ENCODE assay signal across 1 cellular context in the genomic region with DNA sequence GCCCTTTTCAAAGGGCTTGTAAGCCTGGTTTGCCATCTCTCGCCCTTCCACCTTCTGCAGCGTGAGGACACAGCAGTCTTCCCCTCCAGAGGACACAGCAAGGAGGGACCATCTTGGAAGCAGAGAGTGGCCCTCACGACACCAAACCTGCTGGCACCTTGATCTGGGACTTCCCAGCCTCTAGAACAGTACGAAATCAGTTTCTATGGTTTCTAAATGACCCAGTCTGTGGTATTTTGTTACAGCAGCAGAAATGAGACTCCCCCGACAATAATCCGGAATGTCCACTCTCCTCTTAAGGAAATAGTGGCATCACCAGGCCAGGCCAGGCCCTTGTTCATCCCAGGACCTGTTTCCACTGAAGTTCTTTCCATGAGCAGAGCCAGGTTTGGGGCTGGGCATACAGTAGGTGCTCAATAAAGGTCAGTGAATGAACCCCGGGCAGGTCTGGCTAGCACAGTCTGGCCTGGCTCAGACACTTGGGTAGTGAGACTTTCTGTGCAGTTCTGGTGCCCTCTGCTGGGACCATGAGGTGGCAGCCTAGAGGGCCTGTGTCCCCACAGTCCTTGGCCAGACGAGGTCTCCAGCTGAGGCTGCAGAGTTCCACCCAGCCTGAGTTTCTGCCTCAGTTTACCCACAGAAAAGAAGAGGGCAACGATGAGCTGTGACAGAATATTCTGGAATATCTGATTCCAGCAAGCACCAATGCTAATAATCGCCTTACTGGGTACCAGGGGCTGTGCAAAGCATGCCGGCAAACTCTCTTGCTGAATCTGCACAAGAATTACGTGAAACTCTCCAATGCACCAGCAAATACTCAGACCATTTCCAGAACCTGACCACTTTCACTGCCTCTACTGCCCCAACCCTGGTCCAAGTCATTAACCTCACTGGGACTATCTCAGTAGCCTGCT.
TF ChIP-seq lines count a peak whose summit lies in the region.

No MANE protein-coding gene starts in this region.

TF ChIP-seq in HepG2, 621 proteins besides CTCF, POLR2A, EP300 and RAD21 (continued from another document and continues in another):
- TF ChIP-seq, protein P1, sequence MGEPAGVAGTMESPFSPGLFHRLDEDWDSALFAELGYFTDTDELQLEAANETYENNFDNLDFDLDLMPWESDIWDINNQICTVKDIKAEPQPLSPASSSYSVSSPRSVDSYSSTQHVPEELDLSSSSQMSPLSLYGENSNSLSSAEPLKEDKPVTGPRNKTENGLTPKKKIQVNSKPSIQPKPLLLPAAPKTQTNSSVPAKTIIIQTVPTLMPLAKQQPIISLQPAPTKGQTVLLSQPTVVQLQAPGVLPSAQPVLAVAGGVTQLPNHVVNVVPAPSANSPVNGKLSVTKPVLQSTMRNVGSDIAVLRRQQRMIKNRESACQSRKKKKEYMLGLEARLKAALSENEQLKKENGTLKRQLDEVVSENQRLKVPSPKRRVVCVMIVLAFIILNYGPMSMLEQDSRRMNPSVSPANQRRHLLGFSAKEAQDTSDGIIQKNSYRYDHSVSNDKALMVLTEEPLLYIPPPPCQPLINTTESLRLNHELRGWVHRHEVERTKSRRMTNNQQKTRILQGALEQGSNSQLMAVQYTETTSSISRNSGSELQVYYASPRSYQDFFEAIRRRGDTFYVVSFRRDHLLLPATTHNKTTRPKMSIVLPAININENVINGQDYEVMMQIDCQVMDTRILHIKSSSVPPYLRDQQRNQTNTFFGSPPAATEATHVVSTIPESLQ (CRISPR knock-in tag; conservative IDR thresholded peaks at IDR 0.05): no peak
- no peak for TF ChIP-seq SRSF9 (IDR thresholded peaks at IDR 0.05; ENCODE audit: borderline replicate concordance, insufficient read depth, low read depth, low read length, poor library complexity, severe bottlenecking)
- TF ChIP-seq ARID2 (CRISPR knock-in tag; IDR thresholded peaks at IDR 0.05; ENCODE audit: borderline replicate concordance): no peak
- TF ChIP-seq TARDBP (CRISPR knock-in tag; IDR thresholded peaks at IDR 0.05): 0 out of 2 replicates have a peak, but pooled peaks have one; percentile 30
- TF ChIP-seq MED1 (CRISPR knock-in tag; IDR thresholded peaks at IDR 0.05): peak; percentile 36; the same call in 1 of the 2 replicates
- no peak for TF ChIP-seq HNRNPUL1 (IDR thresholded peaks at IDR 0.05; ENCODE audit: low read depth, low read length)
- TF ChIP-seq CBX5 (CRISPR knock-in tag; IDR thresholded peaks at IDR 0.05; ENCODE audit: borderline replicate concordance): peak; percentile 59; the same call in 1 of the 2 replicates
- TF ChIP-seq KDM2A (CRISPR knock-in tag; IDR thresholded peaks at IDR 0.05; ENCODE audit: borderline replicate concordance, low read depth): peak; percentile 61; the same call in 1 of the 2 replicates
- TF ChIP-seq, protein P2, sequence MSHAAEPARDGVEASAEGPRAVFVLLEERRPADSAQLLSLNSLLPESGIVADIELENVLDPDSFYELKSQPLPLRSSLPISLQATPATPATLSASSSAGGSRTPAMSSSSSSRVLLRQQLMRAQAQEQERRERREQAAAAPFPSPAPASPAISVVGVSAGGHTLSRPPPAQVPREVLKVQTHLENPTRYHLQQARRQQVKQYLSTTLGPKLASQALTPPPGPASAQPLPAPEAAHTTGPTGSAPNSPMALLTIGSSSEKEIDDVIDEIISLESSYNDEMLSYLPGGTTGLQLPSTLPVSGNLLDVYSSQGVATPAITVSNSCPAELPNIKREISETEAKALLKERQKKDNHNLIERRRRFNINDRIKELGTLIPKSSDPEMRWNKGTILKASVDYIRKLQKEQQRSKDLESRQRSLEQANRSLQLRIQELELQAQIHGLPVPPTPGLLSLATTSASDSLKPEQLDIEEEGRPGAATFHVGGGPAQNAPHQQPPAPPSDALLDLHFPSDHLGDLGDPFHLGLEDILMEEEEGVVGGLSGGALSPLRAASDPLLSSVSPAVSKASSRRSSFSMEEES (CRISPR knock-in tag; IDR thresholded peaks at IDR 0.05): 0 out of 2 replicates have a peak, but pooled peaks have one; percentile 19
- peak; percentile 44; the same call in 1 of the 2 replicates for TF ChIP-seq SSRP1 (CRISPR knock-in tag; IDR thresholded peaks at IDR 0.05)
- TF ChIP-seq ZNF781 (CRISPR knock-in tag; IDR thresholded peaks at IDR 0.05; ENCODE audit: borderline replicate concordance, not compliant biosample characterization): no peak
- no peak for TF ChIP-seq RBM22 (optimal IDR thresholded peaks at IDR 0.05; ENCODE audit: low read length)
- peak; percentile 26 for TF ChIP-seq SKI (IDR thresholded peaks at IDR 0.05; ENCODE audit: partially characterized antibody)
- TF ChIP-seq, protein P3, sequence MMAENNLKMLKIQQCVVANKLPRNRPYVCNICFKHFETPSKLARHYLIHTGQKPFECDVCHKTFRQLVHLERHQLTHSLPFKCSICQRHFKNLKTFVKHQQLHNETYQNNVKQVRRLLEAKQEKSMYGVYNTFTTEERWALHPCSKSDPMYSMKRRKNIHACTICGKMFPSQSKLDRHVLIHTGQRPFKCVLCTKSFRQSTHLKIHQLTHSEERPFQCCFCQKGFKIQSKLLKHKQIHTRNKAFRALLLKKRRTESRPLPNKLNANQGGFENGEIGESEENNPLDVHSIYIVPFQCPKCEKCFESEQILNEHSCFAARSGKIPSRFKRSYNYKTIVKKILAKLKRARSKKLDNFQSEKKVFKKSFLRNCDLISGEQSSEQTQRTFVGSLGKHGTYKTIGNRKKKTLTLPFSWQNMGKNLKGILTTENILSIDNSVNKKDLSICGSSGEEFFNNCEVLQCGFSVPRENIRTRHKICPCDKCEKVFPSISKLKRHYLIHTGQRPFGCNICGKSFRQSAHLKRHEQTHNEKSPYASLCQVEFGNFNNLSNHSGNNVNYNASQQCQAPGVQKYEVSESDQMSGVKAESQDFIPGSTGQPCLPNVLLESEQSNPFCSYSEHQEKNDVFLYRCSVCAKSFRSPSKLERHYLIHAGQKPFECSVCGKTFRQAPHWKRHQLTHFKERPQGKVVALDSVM (CRISPR knock-in tag; IDR thresholded peaks at IDR 0.05): peak; percentile 46; the same call in 1 of the 2 replicates
- TF ChIP-seq ZNF746 (CRISPR knock-in tag; IDR thresholded peaks at IDR 0.05): no peak
- TF ChIP-seq GABPB1 (CRISPR knock-in tag; IDR thresholded peaks at IDR 0.05): peak; percentile 29; the same call in 1 of the 2 replicates
- no peak for TF ChIP-seq RFX1 (IDR thresholded peaks at IDR 0.05)
- TF ChIP-seq, protein P4, sequence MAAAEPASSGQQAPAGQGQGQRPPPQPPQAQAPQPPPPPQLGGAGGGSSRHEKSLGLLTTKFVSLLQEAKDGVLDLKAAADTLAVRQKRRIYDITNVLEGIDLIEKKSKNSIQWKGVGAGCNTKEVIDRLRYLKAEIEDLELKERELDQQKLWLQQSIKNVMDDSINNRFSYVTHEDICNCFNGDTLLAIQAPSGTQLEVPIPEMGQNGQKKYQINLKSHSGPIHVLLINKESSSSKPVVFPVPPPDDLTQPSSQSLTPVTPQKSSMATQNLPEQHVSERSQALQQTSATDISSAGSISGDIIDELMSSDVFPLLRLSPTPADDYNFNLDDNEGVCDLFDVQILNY (CRISPR knock-in tag; conservative IDR thresholded peaks at IDR 0.05): 0 out of 2 replicates have a peak, but pooled peaks have one; percentile 32
- TF ChIP-seq, protein P5, sequence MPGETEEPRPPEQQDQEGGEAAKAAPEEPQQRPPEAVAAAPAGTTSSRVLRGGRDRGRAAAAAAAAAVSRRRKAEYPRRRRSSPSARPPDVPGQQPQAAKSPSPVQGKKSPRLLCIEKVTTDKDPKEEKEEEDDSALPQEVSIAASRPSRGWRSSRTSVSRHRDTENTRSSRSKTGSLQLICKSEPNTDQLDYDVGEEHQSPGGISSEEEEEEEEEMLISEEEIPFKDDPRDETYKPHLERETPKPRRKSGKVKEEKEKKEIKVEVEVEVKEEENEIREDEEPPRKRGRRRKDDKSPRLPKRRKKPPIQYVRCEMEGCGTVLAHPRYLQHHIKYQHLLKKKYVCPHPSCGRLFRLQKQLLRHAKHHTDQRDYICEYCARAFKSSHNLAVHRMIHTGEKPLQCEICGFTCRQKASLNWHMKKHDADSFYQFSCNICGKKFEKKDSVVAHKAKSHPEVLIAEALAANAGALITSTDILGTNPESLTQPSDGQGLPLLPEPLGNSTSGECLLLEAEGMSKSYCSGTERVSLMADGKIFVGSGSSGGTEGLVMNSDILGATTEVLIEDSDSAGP (CRISPR knock-in tag; IDR thresholded peaks at IDR 0.05; ENCODE audit: borderline replicate concordance): peak; percentile 66
- TF ChIP-seq ZSCAN9 (CRISPR knock-in tag; IDR thresholded peaks at IDR 0.05; ENCODE audit: borderline replicate concordance): 0 out of 2 replicates have a peak, but pooled peaks have one; percentile 29
- TF ChIP-seq CEBPB (IDR thresholded peaks at IDR 0.05; ENCODE audit: borderline replicate concordance, low read depth, low read length): no peak
- TF ChIP-seq KLF9 (CRISPR knock-in tag; IDR thresholded peaks at IDR 0.05; ENCODE audit: low read depth): 0 out of 2 replicates have a peak, but pooled peaks have one; percentile 59
- TF ChIP-seq CBX2 (IDR thresholded peaks at IDR 0.05; ENCODE audit: low read depth, low read length): no peak
- TF ChIP-seq CBX2 (CRISPR knock-in tag; IDR thresholded peaks at IDR 0.05; ENCODE audit: low read depth): no peak
- TF ChIP-seq ZNF883 (CRISPR knock-in tag; IDR thresholded peaks at IDR 0.05; ENCODE audit: not compliant biosample characterization): no peak
- no peak for TF ChIP-seq ZBTB1 (CRISPR knock-in tag; IDR thresholded peaks at IDR 0.05; ENCODE audit: borderline replicate concordance)
- TF ChIP-seq KLF16 (CRISPR knock-in tag; IDR thresholded peaks at IDR 0.05): peak in 1 of 2 experiments; percentile 39; a peak in 2 of 4 replicates
- 0 out of 2 replicates have a peak, but pooled peaks have one; percentile 38 for TF ChIP-seq ZSCAN31 (CRISPR knock-in tag; IDR thresholded peaks at IDR 0.05; ENCODE audit: low read depth)
- TF ChIP-seq, protein P6, sequence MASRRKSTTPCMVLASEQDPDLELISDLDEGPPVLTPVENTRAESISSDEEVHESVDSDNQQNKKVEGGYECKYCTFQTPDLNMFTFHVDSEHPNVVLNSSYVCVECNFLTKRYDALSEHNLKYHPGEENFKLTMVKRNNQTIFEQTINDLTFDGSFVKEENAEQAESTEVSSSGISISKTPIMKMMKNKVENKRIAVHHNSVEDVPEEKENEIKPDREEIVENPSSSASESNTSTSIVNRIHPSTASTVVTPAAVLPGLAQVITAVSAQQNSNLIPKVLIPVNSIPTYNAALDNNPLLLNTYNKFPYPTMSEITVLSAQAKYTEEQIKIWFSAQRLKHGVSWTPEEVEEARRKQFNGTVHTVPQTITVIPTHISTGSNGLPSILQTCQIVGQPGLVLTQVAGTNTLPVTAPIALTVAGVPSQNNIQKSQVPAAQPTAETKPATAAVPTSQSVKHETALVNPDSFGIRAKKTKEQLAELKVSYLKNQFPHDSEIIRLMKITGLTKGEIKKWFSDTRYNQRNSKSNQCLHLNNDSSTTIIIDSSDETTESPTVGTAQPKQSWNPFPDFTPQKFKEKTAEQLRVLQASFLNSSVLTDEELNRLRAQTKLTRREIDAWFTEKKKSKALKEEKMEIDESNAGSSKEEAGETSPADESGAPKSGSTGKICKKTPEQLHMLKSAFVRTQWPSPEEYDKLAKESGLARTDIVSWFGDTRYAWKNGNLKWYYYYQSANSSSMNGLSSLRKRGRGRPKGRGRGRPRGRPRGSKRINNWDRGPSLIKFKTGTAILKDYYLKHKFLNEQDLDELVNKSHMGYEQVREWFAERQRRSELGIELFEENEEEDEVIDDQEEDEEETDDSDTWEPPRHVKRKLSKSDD (CRISPR knock-in tag; IDR thresholded peaks at IDR 0.05; ENCODE audit: low read depth): no peak
- no peak for TF ChIP-seq HOXA7 (CRISPR knock-in tag; IDR thresholded peaks at IDR 0.05)
- TF ChIP-seq ZNF775 (CRISPR knock-in tag; IDR thresholded peaks at IDR 0.05; ENCODE audit: borderline replicate concordance): no peak
- TF ChIP-seq SRY (CRISPR knock-in tag; IDR thresholded peaks at IDR 0.05): no peak
- no peak for TF ChIP-seq ZNF337 (CRISPR knock-in tag; IDR thresholded peaks at IDR 0.05; ENCODE audit: borderline replicate concordance, low read depth)
- peak; percentile 34; the same call in 1 of the 2 replicates for TF ChIP-seq ETV5 (CRISPR knock-in tag; IDR thresholded peaks at IDR 0.05; ENCODE audit: borderline replicate concordance)
- no peak for TF ChIP-seq MAZ (IDR thresholded peaks at IDR 0.05; ENCODE audit: borderline replicate concordance, low read depth, low read length)
- peak; percentile 51; the same call in 1 of the 2 replicates for TF ChIP-seq MAZ (CRISPR knock-in tag; IDR thresholded peaks at IDR 0.05; ENCODE audit: low read depth)
- peak; percentile 57; the same call in 1 of the 2 replicates for TF ChIP-seq ZNF205 (CRISPR knock-in tag; IDR thresholded peaks at IDR 0.05)
- TF ChIP-seq MTA3 (CRISPR knock-in tag; IDR thresholded peaks at IDR 0.05): no peak
- TF ChIP-seq, protein P7, sequence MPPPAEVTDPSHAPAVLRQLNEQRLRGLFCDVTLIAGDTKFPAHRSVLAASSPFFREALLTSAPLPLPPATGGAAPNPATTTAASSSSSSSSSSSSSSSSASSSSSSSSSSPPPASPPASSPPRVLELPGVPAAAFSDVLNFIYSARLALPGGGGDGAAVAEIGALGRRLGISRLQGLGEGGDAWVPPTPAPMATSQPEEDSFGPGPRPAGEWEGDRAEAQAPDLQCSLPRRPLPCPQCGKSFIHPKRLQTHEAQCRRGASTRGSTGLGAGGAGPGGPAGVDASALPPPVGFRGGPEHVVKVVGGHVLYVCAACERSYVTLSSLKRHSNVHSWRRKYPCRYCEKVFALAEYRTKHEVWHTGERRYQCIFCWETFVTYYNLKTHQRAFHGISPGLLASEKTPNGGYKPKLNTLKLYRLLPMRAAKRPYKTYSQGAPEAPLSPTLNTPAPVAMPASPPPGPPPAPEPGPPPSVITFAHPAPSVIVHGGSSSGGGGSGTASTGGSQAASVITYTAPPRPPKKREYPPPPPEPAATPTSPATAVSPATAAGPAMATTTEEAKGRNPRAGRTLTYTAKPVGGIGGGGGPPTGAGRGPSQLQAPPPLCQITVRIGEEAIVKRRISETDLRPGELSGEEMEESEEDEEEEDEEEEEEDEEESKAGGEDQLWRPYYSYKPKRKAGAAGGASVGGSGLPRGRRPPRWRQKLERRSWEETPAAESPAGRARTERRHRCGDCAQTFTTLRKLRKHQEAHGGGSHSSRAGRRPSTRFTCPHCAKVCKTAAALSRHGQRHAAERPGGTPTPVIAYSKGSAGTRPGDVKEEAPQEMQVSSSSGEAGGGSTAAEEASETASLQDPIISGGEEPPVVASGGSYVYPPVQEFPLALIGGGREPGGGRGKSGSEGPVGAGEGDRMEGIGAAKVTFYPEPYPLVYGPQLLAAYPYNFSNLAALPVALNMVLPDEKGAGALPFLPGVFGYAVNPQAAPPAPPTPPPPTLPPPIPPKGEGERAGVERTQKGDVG (CRISPR knock-in tag; IDR thresholded peaks at IDR 0.05; ENCODE audit: borderline replicate concordance): no peak
- no peak for TF ChIP-seq AGO1 (IDR thresholded peaks at IDR 0.05; ENCODE audit: low read depth, low read length, poor library complexity, severe bottlenecking)
- peak; percentile 71; the same call in 1 of the 2 replicates for TF ChIP-seq SMAD3 (CRISPR knock-in tag; IDR thresholded peaks at IDR 0.05)
- peak; percentile 97 for TF ChIP-seq SMC3 (IDR thresholded peaks at IDR 0.05; ENCODE audit: low read length)
- TF ChIP-seq, protein P8, sequence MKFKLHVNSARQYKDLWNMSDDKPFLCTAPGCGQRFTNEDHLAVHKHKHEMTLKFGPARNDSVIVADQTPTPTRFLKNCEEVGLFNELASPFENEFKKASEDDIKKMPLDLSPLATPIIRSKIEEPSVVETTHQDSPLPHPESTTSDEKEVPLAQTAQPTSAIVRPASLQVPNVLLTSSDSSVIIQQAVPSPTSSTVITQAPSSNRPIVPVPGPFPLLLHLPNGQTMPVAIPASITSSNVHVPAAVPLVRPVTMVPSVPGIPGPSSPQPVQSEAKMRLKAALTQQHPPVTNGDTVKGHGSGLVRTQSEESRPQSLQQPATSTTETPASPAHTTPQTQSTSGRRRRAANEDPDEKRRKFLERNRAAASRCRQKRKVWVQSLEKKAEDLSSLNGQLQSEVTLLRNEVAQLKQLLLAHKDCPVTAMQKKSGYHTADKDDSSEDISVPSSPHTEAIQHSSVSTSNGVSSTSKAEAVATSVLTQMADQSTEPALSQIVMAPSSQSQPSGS (CRISPR knock-in tag; IDR thresholded peaks at IDR 0.05): peak; percentile 45; the same call in 1 of the 2 replicates
